In genomic region chr5:176687881-176688280, GRCh38 we compare ENCODE assay signal across 28 cellular contexts. TPM values are rescaled to one million over a fixed set of nuclear protein-coding genes. Genes with fewer than 3 reads are reported as not detected.
"Had no signal": no experiment of that assay in that cellular context is flagged by ENCODE, and none has a peak within 500 bp of the region (broad histone marks: within the 10 kb centered on the region; RNA-seq: fewer than 3 reads in every experiment).

No MANE protein-coding gene starts in this region.

- H3K4me3 Mint-ChIP-seq: naive thymus-derived CD4-positive, alpha-beta T cell had no signal

- H3K27me3 ChIP-seq: ovary, right atrium auricular region had no signal

- H3K27ac Mint-ChIP-seq: naive thymus-derived CD4-positive, alpha-beta T cell had no signal

- H3K4me3 ChIP-seq: dorsolateral prefrontal cortex, esophagus muscularis mucosa, gastrocnemius medialis, heart right ventricle, lung, ovary, right atrium auricular region, stomach, thoracic aorta, transverse colon had no signal

- ATAC-seq: gastrocnemius medialis; heart right ventricle; left colon; left ventricle myocardium superior; naive thymus-derived CD4-positive, alpha-beta T cell had no signal

- H3K9me3 ChIP-seq: gastrocnemius medialis, ovary, transverse colon had no signal

- H3K36me3 ChIP-seq: esophagus muscularis mucosa, gastrocnemius medialis, heart right ventricle, ovary, right atrium auricular region, stomach, thoracic aorta, transverse colon had no signal

- H3K4me1 ChIP-seq: esophagus muscularis mucosa, gastrocnemius medialis had no signal

- DNase-seq: cortex of kidney; dorsolateral prefrontal cortex; effector memory CD4-positive, alpha-beta T cell; gastrocnemius medialis; heart right ventricle; hypothalamus; left colon; left ventricle myocardium superior; mesenchymal stem cell; naive thymus-derived CD4-positive, alpha-beta T cell; nucleus accumbens; ovary; small intestine; stimulated activated CD4-positive, alpha-beta T cell treated with anti-CD3 and anti-CD28 coated beads, Interleukin-12 subunit alpha, Interleukin-12 subunit beta, amount 100 ng/mL, for 4 hours; stimulated activated naive CD4-positive, alpha-beta T cell; stomach; substantia nigra; transverse colon had no signal

- H3K27ac ChIP-seq: dorsolateral prefrontal cortex, epithelial cell of prostate, esophagus muscularis mucosa, gastrocnemius medialis, heart right ventricle, ovary, right atrium auricular region, stomach, thoracic aorta, transverse colon had no signal

RNA-seq across cellular contexts. Expression of gene EIF4E1B, which starts 57.4 kb away (rescaled TPM):
- total RNA-seq: esophagus muscularis mucosa; fibroblast of villous mesenchyme; gastrocnemius medialis; heart right ventricle; kidney epithelial cell; left colon; left ventricle myocardium superior; lung; naive thymus-derived CD4-positive, alpha-beta T cell; ovary; posterior vena cava; right atrium auricular region; stomach; thoracic aorta; transverse colon; ureter had no signal
- polyA plus RNA-seq: heart right ventricle; lung; naive thymus-derived CD4-positive, alpha-beta T cell; stomach had no signal

RNA-seq across cellular contexts. Expression of gene SNCB, which starts 57.5 kb away (rescaled TPM):
- total RNA-seq: esophagus muscularis mucosa; fibroblast of villous mesenchyme; kidney epithelial cell; left colon; left ventricle myocardium superior; lung; mononuclear cell; naive thymus-derived CD4-positive, alpha-beta T cell; ovary; posterior vena cava; stomach; thoracic aorta; transverse colon; ureter had no signal
- polyA plus RNA-seq: heart right ventricle; naive thymus-derived CD4-positive, alpha-beta T cell; stomach had no signal
